Comparison of ENCODE assay signal across 8 cellular contexts in the genomic region with DNA sequence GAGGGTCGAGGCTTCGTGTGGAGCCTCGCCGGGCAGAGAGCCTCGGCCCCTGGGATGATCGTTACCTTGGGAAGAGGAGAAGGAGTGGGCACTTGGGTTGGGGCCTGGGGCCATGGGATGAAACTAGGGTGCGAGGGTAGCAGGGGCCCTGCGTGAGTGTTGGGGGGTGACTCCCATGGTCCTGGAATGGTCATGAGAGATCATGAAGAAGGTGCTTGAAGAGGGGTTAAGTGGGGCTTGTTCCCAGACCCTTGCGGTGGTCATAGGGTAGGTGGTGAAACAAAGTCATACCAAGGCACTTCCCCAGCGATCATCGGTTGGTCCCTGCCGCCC. TPM values are rescaled to one million over a fixed set of nuclear protein-coding genes. Genes with fewer than 3 reads are reported as not detected.
DNase-seq lines count a peak whose midpoint lies in the region; ATAC-seq and TF ChIP-seq lines count a peak whose summit lies in the region.

No MANE protein-coding gene starts in this region.

- TF ChIP-seq CTCF in fibroblast of the aortic adventitia (IDR thresholded peaks at IDR 0.05; ENCODE audit: insufficient read depth, low read length) (no peak), retinal pigment epithelial cell (conservative IDR thresholded peaks at IDR 0.05; ENCODE audit: low read depth, low read length) (no peak)

- H3K9me3 ChIP-seq in SJCRH30 (replicated peaks) = no peaks in the 10 kb centered on the region

- ATAC-seq in Right ventricle myocardium superior (ENCODE audit: poor library complexity) = peak; percentile 24
- ATAC-seq in GM19351 (IDR thresholded peaks at IDR 0.05; ENCODE audit: unreplicated experiment) = no peak

- DNase-seq in Right ventricle myocardium superior = no peak
- no peak for DNase-seq in cardiac septum (ENCODE audit: low spot score)
- DNase-seq in SJCRH30 = no peak
- no peak for DNase-seq in fibroblast of the aortic adventitia (ENCODE audit: low read depth)
- no peak for DNase-seq in retinal pigment epithelial cell (ENCODE audit: low read depth)
- DNase-seq in DMS 273 (lab: John Stamatoyannopoulos, UW; ENCODE audit: unreplicated experiment) = no peak
- DNase-seq in amygdala (lab: John Stamatoyannopoulos, UW) = no peak

- H3K36me3 ChIP-seq in SJCRH30 = no peaks in the 10 kb centered on the region

- H3K4me1 ChIP-seq in SJCRH30 = peaks cover 7% of the 10 kb centered on the region; the same call in 1 of the 2 replicates

- H3K27me3 ChIP-seq in SJCRH30 = no peaks in the 10 kb centered on the region

- peak overlapping the region; percentile 69 for H3K4me3 ChIP-seq in SJCRH30
- H3K4me3 ChIP-seq in fibroblast of the aortic adventitia (ENCODE audit: low read depth, low read length) = peak overlapping the region; percentile 84
- H3K4me3 ChIP-seq in retinal pigment epithelial cell (ENCODE audit: low read length) = peak overlapping the region; percentile 64

- peak overlapping the region; percentile 14; the same call in 1 of the 2 replicates for H3K27ac ChIP-seq in SJCRH30

- intact Hi-C loops in Right ventricle myocardium superior (cut with DNase I) = loop anchor here (2.0 kb wide), 1 partner anchor 24 kb away; a partner anchor contains a TSS
- intact Hi-C loops in cardiac septum (cut with DNase I) = loop anchor here (5.0 kb wide), 1 partner anchor 84 kb away; a partner anchor contains a TSS

RNA-seq across cellular contexts. Expression of a gene that starts 0.3 kb away (rescaled TPM):
- 25.8 TPM for total RNA-seq in Right ventricle myocardium superior
- 21.9 TPM for total RNA-seq in cardiac septum
- total RNA-seq in SJCRH30 (2014; rRNA removed; shearing (Covaris generic)) = 10.3 and 15.3 TPM in 2 replicates
- total RNA-seq in fibroblast of the aortic adventitia (ENCODE audit: low replicate concordance) = 28.3 and 54.4 TPM in 2 replicates

RNA-seq across cellular contexts. Expression of a gene that starts 0.4 kb away (rescaled TPM):
- total RNA-seq in Right ventricle myocardium superior = 0.24 TPM
- 0.43 TPM for total RNA-seq in cardiac septum
- total RNA-seq in SJCRH30 (2014; rRNA removed; shearing (Covaris generic)) = 0.23 and 0.43 TPM in 2 replicates
- total RNA-seq in fibroblast of the aortic adventitia (ENCODE audit: low replicate concordance) = 0.45 and 1.1 TPM in 2 replicates

RNA-seq across cellular contexts. Expression of a gene that starts 23.2 kb away (rescaled TPM):
- total RNA-seq in Right ventricle myocardium superior = 28.7 TPM
- 35.2 TPM for total RNA-seq in cardiac septum
- 68.7 and 70.5 TPM in 2 replicates for total RNA-seq in SJCRH30 (2014; rRNA removed; shearing (Covaris generic))
- total RNA-seq in fibroblast of the aortic adventitia (ENCODE audit: low replicate concordance) = 11.4 and 26.9 TPM in 2 replicates

RNA-seq across cellular contexts. Expression of a gene that starts 24.9 kb away (rescaled TPM):
- 59.3 TPM for total RNA-seq in Right ventricle myocardium superior
- total RNA-seq in cardiac septum = 57.6 TPM
- 4.5 and 5.2 TPM in 2 replicates for total RNA-seq in SJCRH30 (2014; rRNA removed; shearing (Covaris generic))
- total RNA-seq in fibroblast of the aortic adventitia (ENCODE audit: low replicate concordance) = 35.0 and 47.1 TPM in 2 replicates

RNA-seq across cellular contexts. Expression of a gene that starts 45.2 kb away (rescaled TPM):
- total RNA-seq in Right ventricle myocardium superior (73.4 TPM), cardiac septum (60.1 TPM), fibroblast of the aortic adventitia (ENCODE audit: low replicate concordance) (34.5 and 73.8 TPM in 2 replicates)
- total RNA-seq in SJCRH30 (2014; rRNA removed; shearing (Covaris generic)) = 154 and 155 TPM in 2 replicates
